In the genomic region with DNA sequence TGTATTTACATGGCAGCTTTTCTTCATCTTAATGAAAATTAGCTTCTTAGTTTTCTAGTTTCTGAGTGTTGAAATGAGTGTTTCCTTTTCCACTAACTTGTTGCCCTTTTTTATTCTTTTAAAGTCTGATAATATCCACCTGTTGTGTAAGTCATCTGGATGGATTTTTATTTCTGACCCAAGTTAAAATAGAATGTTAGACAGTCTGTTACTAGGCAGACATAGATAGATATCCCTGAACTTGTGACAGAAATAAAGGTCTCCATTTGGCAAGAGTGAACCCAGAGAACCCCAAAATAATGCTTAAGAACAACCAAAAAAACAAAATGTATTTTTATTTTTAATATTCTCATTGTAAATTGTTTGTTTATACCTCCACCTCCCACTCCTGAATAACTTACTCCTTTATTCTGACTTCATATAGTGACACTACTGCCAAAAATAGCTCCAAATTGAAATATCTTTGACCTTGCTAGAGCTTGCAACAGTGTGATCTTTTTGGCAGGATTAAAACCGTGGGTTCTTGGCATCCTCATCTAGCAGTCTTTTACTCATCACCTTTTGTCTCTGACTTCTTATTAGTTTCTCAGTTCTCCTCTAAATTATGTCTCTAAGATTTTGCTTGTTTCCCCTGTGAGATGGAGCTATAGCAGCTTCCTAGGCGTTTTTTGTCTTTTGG, we compare ENCODE assay signal across 11 cellular contexts. TPM values are rescaled to one million over a fixed set of nuclear protein-coding genes. Genes with fewer than 3 reads are reported as not detected.
A peak's percentile ranks its signal among the peaks of the same experiment; 100 is the strongest.
DNase-seq lines count a peak whose midpoint lies in the region; ATAC-seq and TF ChIP-seq lines count a peak whose summit lies in the region.
"Had no signal": no experiment of that assay in that cellular context is flagged by ENCODE, and none has a peak within 500 bp of the region (broad histone marks: within the 10 kb centered on the region; RNA-seq: fewer than 3 reads in every experiment).

No MANE protein-coding gene starts in this region.

- WGBS in right cardiac atrium = 35% methylated on average over 2 of the region's 2 CpGs

- H3K36me3 ChIP-seq in subcutaneous abdominal adipose tissue (ENCODE audit: control insufficient read depth in 5 of 5, insufficient read depth in 5 of 5, low read length in 5 of 5) = peaks cover 6 to 22% (median 14%) of the 10 kb centered on the region in 5 donors

- no peaks in the 10 kb centered on the region for H3K27me3 Mint-ChIP-seq in activated naive CD4-positive, alpha-beta T cell treated with anti-CD3 and anti-CD28 coated beads, Interleukin-2, amount 50 U/mL, for 24 hours

- ATAC-seq in right cardiac atrium (peak; percentile 51 to 61), HG03159 (IDR thresholded peaks at IDR 0.05; ENCODE audit: unreplicated experiment) (no peak), HG02623 (IDR thresholded peaks at IDR 0.05; ENCODE audit: unreplicated experiment) (no peak)
- ATAC-seq: upper lobe of right lung had no signal

- intact Hi-C loops in right cardiac atrium (cut with DNase I) = no loop called here

- no peak overlapping the region for H3K4me3 Mint-ChIP-seq in activated naive CD4-positive, alpha-beta T cell treated with anti-CD3 and anti-CD28 coated beads, Interleukin-2, amount 50 U/mL, for 24 hours
- H3K4me3 Mint-ChIP-seq: H9 had no signal

- no peak for TF ChIP-seq CTCF in GM13977 (IDR thresholded peaks at IDR 0.05; ENCODE audit: extremely low read depth, insufficient read depth, missing control alignments)

- H3K4me3 ChIP-seq in right cardiac atrium (ENCODE audit: low read length) = no peak overlapping the region
- no peak overlapping the region for H3K4me3 ChIP-seq in subcutaneous abdominal adipose tissue (ENCODE audit: low read depth in 1 of 5, low read length in 5 of 5)
- H3K4me3 ChIP-seq: upper lobe of right lung had no signal

- H3K36me3 Mint-ChIP-seq in activated naive CD4-positive, alpha-beta T cell treated with anti-CD3 and anti-CD28 coated beads, Interleukin-2, amount 50 U/mL, for 24 hours = peaks cover 5% of the 10 kb centered on the region

- H3K27ac ChIP-seq in right cardiac atrium (ENCODE audit: low read length) (peak overlapping the region; percentile 45), subcutaneous abdominal adipose tissue (ENCODE audit: low read depth, low read length) (peak overlapping the region; percentile 62)
- H3K27ac ChIP-seq: upper lobe of right lung had no signal

- H3K9me3 ChIP-seq in right cardiac atrium (ENCODE audit: control insufficient read depth, low read length) (no peaks in the 10 kb centered on the region), subcutaneous abdominal adipose tissue (ENCODE audit: control insufficient read depth in 5 of 5, low read length in 5 of 5) (no peaks in the 10 kb centered on the region)
- H3K9me3 ChIP-seq: upper lobe of right lung had no signal

- no peak for DNase-seq in activated naive CD4-positive, alpha-beta T cell treated with anti-CD3 and anti-CD28 coated beads, Interleukin-2, amount 50 U/mL, for 16 hours
- DNase-seq in amniotic epithelial cell (ENCODE audit: low read depth) (peak; percentile 53), right cardiac atrium (no peak), GM13977 (ENCODE audit: low spot score) (no peak)
- DNase-seq: H9, NCI-H1092, upper lobe of right lung had no signal

- H3K4me1 ChIP-seq in right cardiac atrium (ENCODE audit: control insufficient read depth, insufficient read depth, low read length) = peaks cover 3% of the 10 kb centered on the region
- peaks cover 0 to 18% (median 17%) of the 10 kb centered on the region in 5 donors for H3K4me1 ChIP-seq in subcutaneous abdominal adipose tissue (ENCODE audit: control insufficient read depth in 5 of 5, insufficient read depth in 5 of 5, low read length in 5 of 5)

- in situ Hi-C loops in GM13977 (cut with MboI; ENCODE audit: low pct_unique_long_range_greater_than_20kb, low sequenced_read_pairs, unreplicated experiment) = no loop called here

- H3K9me3 Mint-ChIP-seq in activated naive CD4-positive, alpha-beta T cell treated with anti-CD3 and anti-CD28 coated beads, Interleukin-2, amount 50 U/mL, for 24 hours = no peaks in the 10 kb centered on the region
- H3K9me3 Mint-ChIP-seq: H9 had no signal

- H3K4me1 Mint-ChIP-seq in activated naive CD4-positive, alpha-beta T cell treated with anti-CD3 and anti-CD28 coated beads, Interleukin-2, amount 50 U/mL, for 24 hours = peaks cover 39% of the 10 kb centered on the region
- H3K4me1 Mint-ChIP-seq: H9 had no signal

- H3K27ac Mint-ChIP-seq in activated naive CD4-positive, alpha-beta T cell treated with anti-CD3 and anti-CD28 coated beads, Interleukin-2, amount 50 U/mL, for 24 hours = peak overlapping the region; percentile 56

- no peaks in the 10 kb centered on the region for H3K27me3 ChIP-seq in right cardiac atrium (ENCODE audit: control insufficient read depth, insufficient read depth)
- no peaks in the 10 kb centered on the region for H3K27me3 ChIP-seq in subcutaneous abdominal adipose tissue (ENCODE audit: control insufficient read depth in 5 of 5, insufficient read depth in 4 of 5, low read length in 5 of 5)
- H3K27me3 ChIP-seq: upper lobe of right lung had no signal

- H3K9ac ChIP-seq in subcutaneous abdominal adipose tissue (ENCODE audit: low read length in 5 of 5) = no peak overlapping the region

RNA-seq across cellular contexts. Expression of a gene that starts 26.9 kb away (rescaled TPM):
- 1 to 10 TPM; 2.5 to 4.7 (median 4.2) TPM for total RNA-seq in right cardiac atrium
- 3.5 TPM for polyA plus RNA-seq in right cardiac atrium

RNA-seq across cellular contexts. Expression of a gene that starts 44.2 kb away (rescaled TPM):
- total RNA-seq in right cardiac atrium = 10 to 100 TPM; 11.5 to 14.0 (median 13.1) TPM
- polyA plus RNA-seq in right cardiac atrium = 17.4 TPM

RNA-seq across cellular contexts. Expression of a gene that starts 55.0 kb away (rescaled TPM):
- 10 to 100 TPM; 66.3 to 85.5 (median 77.3) TPM for total RNA-seq in right cardiac atrium
- polyA plus RNA-seq in right cardiac atrium = 32.6 TPM

Comparison
In these comparisons a context has a peak if more than half of its experiments do, and no peak if none do; other contexts are left out.
1. ATAC-seq: peak in right cardiac atrium (2 of 2); none in HG03159 (single experiment) and HG02623 (single experiment).